ENCODE assay signal across 8 cellular contexts in the genomic region with DNA sequence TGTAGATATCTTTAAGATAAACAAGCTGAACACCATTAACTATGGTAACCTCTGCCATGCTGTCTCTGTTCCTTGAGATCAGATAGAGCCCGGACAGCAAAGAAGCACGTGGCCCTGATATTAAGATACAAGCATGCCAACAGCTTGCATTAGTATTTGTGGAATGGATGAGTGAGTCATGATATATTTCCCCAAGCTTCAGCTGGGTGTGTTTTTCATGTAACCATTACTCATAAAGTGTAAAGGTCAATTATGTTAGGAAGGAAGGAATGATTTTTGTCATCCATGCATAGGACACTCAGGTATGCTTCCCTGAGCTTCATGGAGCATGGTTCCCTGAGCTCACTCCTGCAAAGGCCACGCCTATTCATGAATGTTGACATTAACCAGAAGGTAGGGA.
DNase-seq lines count a peak whose midpoint lies in the region; ATAC-seq and TF ChIP-seq lines count a peak whose summit lies in the region.

No MANE protein-coding gene starts in this region.

- H3K9me3 ChIP-seq in tibial nerve, result no peaks in the 10 kb centered on the region

- peak overlapping the region in 1 of 2 donors; percentile 68 for H3K27ac Mint-ChIP-seq in stimulated activated naive CD8-positive, alpha-beta T cell treated with anti-CD3 and anti-CD28 coated beads, Interleukin-15, amount 100 ng/mL, for 72 hours

- H3K36me3 ChIP-seq in tibial nerve, result no peaks in the 10 kb centered on the region

- TF ChIP-seq CTCF in tibial nerve (IDR thresholded peaks at IDR 0.05), result no peak

- no peak overlapping the region for H3K4me3 ChIP-seq in tibial nerve

- H3K9me3 Mint-ChIP-seq in stimulated activated naive CD8-positive, alpha-beta T cell treated with anti-CD3 and anti-CD28 coated beads, Interleukin-15, amount 100 ng/mL, for 72 hours, result peaks cover 9 to 11% of the 10 kb centered on the region in 2 donors

- no peaks in the 10 kb centered on the region for H3K27me3 Mint-ChIP-seq in stimulated activated naive CD8-positive, alpha-beta T cell treated with anti-CD3 and anti-CD28 coated beads, Interleukin-15, amount 100 ng/mL, for 72 hours

- H3K4me3 Mint-ChIP-seq in stimulated activated naive CD8-positive, alpha-beta T cell treated with anti-CD3 and anti-CD28 coated beads, Interleukin-15, amount 100 ng/mL, for 72 hours, result peak overlapping the region; percentile 45 to 63

- H3K27me3 ChIP-seq in tibial nerve, result no peaks in the 10 kb centered on the region

- TF ChIP-seq EP300 in tibial nerve (IDR thresholded peaks at IDR 0.05), result peak in 1 of 2 donors; percentile 18

- H3K4me1 Mint-ChIP-seq in stimulated activated naive CD8-positive, alpha-beta T cell treated with anti-CD3 and anti-CD28 coated beads, Interleukin-15, amount 100 ng/mL, for 72 hours, result peaks cover 80% of the 10 kb centered on the region

- no peak overlapping the region for H3K27ac ChIP-seq in tibial nerve

- peak; percentile 25 for ATAC-seq in activated CD4-positive, CD25-positive, alpha-beta regulatory T cell treated with anti-CD3 and anti-CD28 coated beads, Interleukin-2, amount 50 U/mL, for 24 hours
- ATAC-seq in stimulated activated naive CD8-positive, alpha-beta T cell treated with anti-CD3 and anti-CD28 coated beads, Interleukin-15, amount 100 ng/mL, for 72 hours, result no peak

- no peak for TF ChIP-seq POLR2A in tibial nerve (IDR thresholded peaks at IDR 0.05)

- 62 to 69% methylated on average over 3 of the region's 3 CpGs for WGBS in tibial nerve, 2 donors

- peaks cover 0 to 19% (median 9%) of the 10 kb centered on the region in 4 donors for H3K4me1 ChIP-seq in tibial nerve

- DNase-seq in activated CD4-positive, CD25-positive, alpha-beta regulatory T cell treated with anti-CD3 and anti-CD28 coated beads, Interleukin-2, amount 50 U/mL, for 72 hours, result no peak
- DNase-seq in SW 1271 (lab: John Stamatoyannopoulos, UW) (peak; percentile 38 to 79), fibroblast of gingiva (ENCODE audit: low read depth) (peak; percentile 83), NK-92 (lab: John Stamatoyannopoulos, UW; ENCODE audit: unreplicated experiment) (no peak), tibial nerve (ENCODE audit: low spot score in 2 of 2) (no peak), GM19240 (ENCODE audit: insufficient read length, low spot score) (no peak)
- no peak for DNase-seq in stimulated activated naive CD8-positive, alpha-beta T cell treated with anti-CD3 and anti-CD28 coated beads, Interleukin-15, amount 100 ng/mL, for 72 hours

Comparison
In these comparisons a context has a peak if more than half of its experiments do, and no peak if none do; other contexts are left out.
1. DNase-seq: peak in SW 1271 (2 of 2) and fibroblast of gingiva (single experiment); none in activated CD4-positive, CD25-positive, alpha-beta regulatory T cell treated with anti-CD3 and anti-CD28 coated beads, Interleukin-2, amount 50 U/mL, for 72 hours (single experiment), stimulated activated naive CD8-positive, alpha-beta T cell treated with anti-CD3 and anti-CD28 coated beads, Interleukin-15, amount 100 ng/mL, for 72 hours (0 of 2), NK-92 (single experiment), tibial nerve (0 of 2) and GM19240 (single experiment).